In the genomic region with DNA sequence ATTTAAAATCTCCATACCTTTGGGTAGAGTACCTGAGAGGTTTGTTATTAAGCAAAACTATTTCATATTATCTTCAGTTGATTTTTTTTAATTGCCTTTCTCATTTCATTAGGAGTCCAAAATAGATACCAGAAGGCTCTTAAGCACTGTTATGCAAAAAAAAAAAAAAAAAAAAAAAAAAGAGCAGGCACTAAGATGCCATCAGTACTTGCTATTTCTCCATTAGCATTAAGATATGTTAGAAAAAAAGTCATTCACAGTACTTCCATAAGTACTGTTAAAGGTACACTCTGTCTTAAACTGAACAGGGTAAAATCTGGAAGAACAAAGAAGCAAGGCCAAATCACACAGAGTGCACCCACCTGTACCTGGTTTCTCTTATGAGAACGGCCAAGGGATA, we compare ENCODE assay signal across 26 cellular contexts.
"Had no signal": no experiment of that assay in that cellular context is flagged by ENCODE, and none has a peak within 500 bp of the region (broad histone marks: within the 10 kb centered on the region; RNA-seq: fewer than 3 reads in every experiment).

No MANE protein-coding gene starts in this region.

- H3K27me3 ChIP-seq: ascending aorta, breast epithelium, cardiac muscle cell, colonic mucosa had no signal

- H3K9me3 Mint-ChIP-seq: activated naive CD4-positive, alpha-beta T cell treated with anti-CD3 and anti-CD28 coated beads, Interleukin-2, amount 50 U/mL, for 72 hours had no signal

- H3K4me1 ChIP-seq: ascending aorta, colonic mucosa had no signal

- H3K9me3 ChIP-seq: ascending aorta, breast epithelium, colonic mucosa had no signal

- H3K4me3 ChIP-seq: ascending aorta, breast epithelium, cardiac muscle cell, colonic mucosa had no signal

- H3K4me3 Mint-ChIP-seq: activated CD4-positive, alpha-beta memory T cell treated with anti-CD3 and anti-CD28 coated beads, Interleukin-2, amount 10 ng/mL, durations not matched to agents 7 days and 5 days; activated CD4-positive, alpha-beta T cell treated with anti-CD3 and anti-CD28 coated beads, Interleukin-2, amount 10 ng/mL, durations not matched to agents 7 days and 5 days; activated naive CD4-positive, alpha-beta T cell treated with anti-CD3 and anti-CD28 coated beads, Interleukin-2, amount 10 ng/mL, durations not matched to agents 7 days and 5 days; activated naive CD8-positive, alpha-beta T cell treated with anti-CD3 and anti-CD28 coated beads, Interleukin-2, amount 10 ng/mL, durations not matched to agents 7 days and 5 days; activated T-cell treated with anti-CD3 and anti-CD28 coated beads, Interleukin-2, amount 50 U/mL, for 4 hours; activated T-helper 1 cell treated with anti-CD3 and anti-CD28 coated beads, Interleukin-12 subunit alpha, Interleukin-12 subunit beta, Interleukin-2, Interleukin-4 antibody, amounts not matched to agents 30 ng/mL and 10 ng/mL and 1 ng/mL, durations not matched to agents 14 hours and 24 hours and 36 hours; brain had no signal

- DNase-seq: activated CD4-positive, alpha-beta memory T cell treated with anti-CD3 and anti-CD28 coated beads, Interleukin-2, amount 10 ng/mL, durations not matched to agents 7 days and 5 days; activated CD4-positive, alpha-beta T cell treated with anti-CD3 and anti-CD28 coated beads for 1 hour; activated CD4-positive, alpha-beta T cell treated with anti-CD3 and anti-CD28 coated beads for 4 hours; activated CD4-positive, alpha-beta T cell treated with anti-CD3 and anti-CD28 coated beads, Interleukin-2, amount 10 ng/mL, durations not matched to agents 7 days and 5 days; activated CD4-positive, alpha-beta T cell treated with anti-CD3 and anti-CD28 coated beads, Interleukin-2, amount 50 U/mL, for 4 hours; activated CD8-positive, alpha-beta memory T cell treated with anti-CD3 and anti-CD28 coated beads, Interleukin-2, amount 50 U/mL, for 48 hours; activated gamma-delta T cell; activated naive CD4-positive, alpha-beta T cell; activated naive CD4-positive, alpha-beta T cell treated with anti-CD3 and anti-CD28 coated beads, Interleukin-2, amount 10 ng/mL, durations not matched to agents 7 days and 5 days; activated naive CD8-positive, alpha-beta T cell treated with anti-CD3 and anti-CD28 coated beads, Interleukin-2, amount 10 ng/mL, durations not matched to agents 7 days and 5 days; activated T-cell treated with anti-CD3 and anti-CD28 coated beads, Interleukin-2, amount 50 U/mL, for 4 hours; central memory CD4-positive, alpha-beta T cell; cerebellar nuclear complex; colonic mucosa; effector CD8-positive, alpha-beta T cell; foreskin fibroblast; head of caudate nucleus; T-helper 2 cell had no signal

- H3K36me3 ChIP-seq: breast epithelium, cardiac muscle cell, colonic mucosa had no signal

- H3K27ac Mint-ChIP-seq: activated CD4-positive, alpha-beta memory T cell treated with anti-CD3 and anti-CD28 coated beads, Interleukin-2, amount 10 ng/mL, durations not matched to agents 7 days and 5 days; activated naive CD4-positive, alpha-beta T cell treated with anti-CD3 and anti-CD28 coated beads, Interleukin-2, amount 10 ng/mL, durations not matched to agents 7 days and 5 days; activated naive CD8-positive, alpha-beta T cell treated with anti-CD3 and anti-CD28 coated beads, Interleukin-2, amount 10 ng/mL, durations not matched to agents 7 days and 5 days; activated T-helper 1 cell treated with anti-CD3 and anti-CD28 coated beads, Interleukin-12 subunit alpha, Interleukin-12 subunit beta, Interleukin-2, Interleukin-4 antibody, amounts not matched to agents 30 ng/mL and 10 ng/mL and 1 ng/mL, durations not matched to agents 14 hours and 24 hours and 36 hours; activated T-helper 2 cell treated with anti-CD3 and anti-CD28 coated beads, Interferon-gamma antibody, Interleukin-2, Interleukin-4, amounts not matched to agents 10 μg/mL and 5 μg/mL and 100 μg/mL, durations not matched to agents 14 hours and 24 hours and 36 hours had no signal

- H3K27ac ChIP-seq: ascending aorta, breast epithelium, cardiac muscle cell, epithelial cell of prostate had no signal

- ATAC-seq: activated naive CD4-positive, alpha-beta T cell treated with anti-CD3 and anti-CD28 coated beads, Interleukin-2, amount 50 U/mL, for 72 hours; activated T-cell treated with anti-CD3 and anti-CD28 coated beads, Interleukin-2, amount 50 U/mL, for 4 hours had no signal

- H3K27me3 Mint-ChIP-seq: activated CD4-positive, alpha-beta memory T cell treated with anti-CD3 and anti-CD28 coated beads, Interleukin-2, amount 10 ng/mL, durations not matched to agents 7 days and 5 days; activated CD4-positive, alpha-beta T cell treated with anti-CD3 and anti-CD28 coated beads, Interleukin-2, amount 10 ng/mL, durations not matched to agents 7 days and 5 days; activated naive CD4-positive, alpha-beta T cell treated with anti-CD3 and anti-CD28 coated beads, Interleukin-2, amount 10 ng/mL, durations not matched to agents 7 days and 5 days; activated naive CD8-positive, alpha-beta T cell treated with anti-CD3 and anti-CD28 coated beads, Interleukin-2, amount 10 ng/mL, durations not matched to agents 7 days and 5 days; brain had no signal
